Comparison of ENCODE assay signal across 9 cellular contexts in genomic region chr11:32538804-32539203, GRCh38.
"Had no signal": no experiment of that assay in that cellular context is flagged by ENCODE, and none has a peak within 500 bp of the region (broad histone marks: within the 10 kb centered on the region; RNA-seq: fewer than 3 reads in every experiment).

No MANE protein-coding gene starts in this region.

- DNase-seq: GM23248, GOT3, H7, H9, HCEC 1CT, HFFc6 had no signal

- H3K27ac ChIP-seq: GM23248 had no signal

- H2AFZ ChIP-seq: GM23248, GM23338 had no signal

- ATAC-seq: GM23338, HCT116 had no signal

- H3K9ac ChIP-seq: GM23248 had no signal

- H3K36me3 ChIP-seq: HAP-1 had no signal

- H3K9me3 ChIP-seq: HAP-1 had no signal

- H3K4me1 ChIP-seq: HAP-1 had no signal

- H3K4me3 ChIP-seq: GM23248, GM23338, HAP-1 had no signal

- H3K4me2 ChIP-seq: GM23338 had no signal
